Comparison of ENCODE assay signal across 8 cellular contexts in the genomic region with DNA sequence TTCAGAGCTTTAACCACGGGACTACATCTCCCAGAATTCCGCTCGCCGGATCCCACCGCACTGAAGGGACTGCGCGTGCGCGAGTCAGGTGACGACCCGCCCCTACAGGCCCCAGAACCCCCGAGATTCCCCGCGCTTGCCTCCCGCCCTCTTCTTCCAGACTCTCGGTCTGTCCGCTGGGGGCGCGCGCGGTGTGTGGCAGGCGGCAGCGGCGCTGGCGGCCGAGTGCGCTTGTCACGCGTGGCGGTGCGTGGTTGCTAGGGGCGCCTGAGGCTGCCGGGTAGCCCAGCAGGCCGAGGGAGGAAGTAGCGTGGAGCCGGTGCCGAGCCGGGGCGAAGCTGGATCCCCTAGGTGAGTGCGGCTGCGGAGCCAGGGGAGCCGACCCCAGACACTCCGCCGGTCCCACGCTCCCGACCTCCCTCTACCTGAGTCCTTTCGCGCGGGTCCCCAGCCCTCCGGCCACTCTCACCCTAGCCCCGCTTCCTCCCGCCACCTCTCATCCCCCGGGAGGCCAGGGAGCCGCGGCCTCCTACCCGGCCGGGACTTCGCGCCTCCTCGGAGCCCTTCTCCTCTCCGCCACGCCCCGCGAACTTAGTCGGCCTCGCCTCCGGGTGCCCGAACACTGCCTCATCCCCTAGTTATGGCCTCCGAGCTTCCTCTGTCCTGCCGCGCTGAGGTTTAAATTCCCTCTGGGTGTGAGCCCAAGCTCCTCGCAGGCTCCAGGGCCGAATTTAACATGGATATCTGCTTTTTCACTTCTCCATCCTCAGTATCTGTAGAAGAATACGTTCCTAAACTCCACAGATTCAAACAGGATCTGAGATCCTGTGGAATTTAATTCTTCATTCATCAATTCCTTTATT. TPM values are rescaled to one million over a fixed set of nuclear protein-coding genes. Genes with fewer than 3 reads are reported as not detected.
A peak's percentile ranks its signal among the peaks of the same experiment; 100 is the strongest.
DNase-seq lines count a peak whose midpoint lies in the region; ATAC-seq and TF ChIP-seq lines count a peak whose summit lies in the region.

A gene with protein sequence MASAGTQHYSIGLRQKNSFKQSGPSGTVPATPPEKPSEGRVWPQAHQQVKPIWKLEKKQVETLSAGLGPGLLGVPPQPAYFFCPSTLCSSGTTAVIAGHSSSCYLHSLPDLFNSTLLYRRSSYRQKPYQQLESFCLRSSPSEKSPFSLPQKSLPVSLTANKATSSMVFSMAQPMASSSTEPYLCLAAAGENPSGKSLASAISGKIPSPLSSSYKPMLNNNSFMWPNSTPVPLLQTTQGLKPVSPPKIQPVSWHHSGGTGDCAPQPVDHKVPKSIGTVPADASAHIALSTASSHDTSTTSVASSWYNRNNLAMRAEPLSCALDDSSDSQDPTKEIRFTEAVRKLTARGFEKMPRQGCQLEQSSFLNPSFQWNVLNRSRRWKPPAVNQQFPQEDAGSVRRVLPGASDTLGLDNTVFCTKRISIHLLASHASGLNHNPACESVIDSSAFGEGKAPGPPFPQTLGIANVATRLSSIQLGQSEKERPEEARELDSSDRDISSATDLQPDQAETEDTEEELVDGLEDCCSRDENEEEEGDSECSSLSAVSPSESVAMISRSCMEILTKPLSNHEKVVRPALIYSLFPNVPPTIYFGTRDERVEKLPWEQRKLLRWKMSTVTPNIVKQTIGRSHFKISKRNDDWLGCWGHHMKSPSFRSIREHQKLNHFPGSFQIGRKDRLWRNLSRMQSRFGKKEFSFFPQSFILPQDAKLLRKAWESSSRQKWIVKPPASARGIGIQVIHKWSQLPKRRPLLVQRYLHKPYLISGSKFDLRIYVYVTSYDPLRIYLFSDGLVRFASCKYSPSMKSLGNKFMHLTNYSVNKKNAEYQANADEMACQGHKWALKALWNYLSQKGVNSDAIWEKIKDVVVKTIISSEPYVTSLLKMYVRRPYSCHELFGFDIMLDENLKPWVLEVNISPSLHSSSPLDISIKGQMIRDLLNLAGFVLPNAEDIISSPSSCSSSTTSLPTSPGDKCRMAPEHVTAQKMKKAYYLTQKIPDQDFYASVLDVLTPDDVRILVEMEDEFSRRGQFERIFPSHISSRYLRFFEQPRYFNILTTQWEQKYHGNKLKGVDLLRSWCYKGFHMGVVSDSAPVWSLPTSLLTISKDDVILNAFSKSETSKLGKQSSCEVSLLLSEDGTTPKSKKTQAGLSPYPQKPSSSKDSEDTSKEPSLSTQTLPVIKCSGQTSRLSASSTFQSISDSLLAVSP (plus strand): TSS at position 149 of the 863 bp plus-strand sequence. CDS start 26,842 bp downstream, outside the sequence.

- H3K27ac ChIP-seq in BLaER1 treated with 17β-estradiol and CSF1 and Interleukin-3, amounts not matched to agents 10 nM and 100 nM, result peak within 1 kb of the TSS; percentile 84 to 91 (median 88)
- H3K27ac ChIP-seq in colonic mucosa, result peak within 1 kb of the TSS; percentile 89

- TF ChIP-seq CTCF in colonic mucosa (IDR thresholded peaks at IDR 0.05), result peak; percentile 83

- H3K9me3 ChIP-seq in BLaER1 treated with 17β-estradiol and CSF1 and Interleukin-3, amounts not matched to agents 10 nM and 100 nM (replicated peaks in 1 of 11), result no peaks in the 10 kb centered on the region
- H3K9me3 ChIP-seq in colonic mucosa, result no peaks in the 10 kb centered on the region

- peaks cover 6 to 29% (median 9%) of the 10 kb centered on the region in 11 experiments; a peak in 21 of 22 replicates for H3K36me3 ChIP-seq in BLaER1 treated with 17β-estradiol and CSF1 and Interleukin-3, amounts not matched to agents 10 nM and 100 nM
- H3K36me3 ChIP-seq in colonic mucosa, result no peaks in the 10 kb centered on the region

- H4K20me1 ChIP-seq in BLaER1 treated with 17β-estradiol and CSF1 and Interleukin-3, amounts not matched to agents 10 nM and 100 nM, result peaks cover 0 to 34% (median 10%) of the 10 kb centered on the region in 11 experiments; a peak in 13 of 22 replicates

- ATAC-seq in GM19324 (IDR thresholded peaks at IDR 0.05; ENCODE audit: low FRiP score, unreplicated experiment) (peak; percentile 95), HG03469 (IDR thresholded peaks at IDR 0.05; ENCODE audit: unreplicated experiment) (peak; percentile 72), left colon (peak; percentile 98)

- peak within 1 kb of the TSS; percentile 85 to 95 (median 90) for H3K9ac ChIP-seq in BLaER1 treated with 17β-estradiol and CSF1 and Interleukin-3, amounts not matched to agents 10 nM and 100 nM
- H3K9ac ChIP-seq in colonic mucosa (ENCODE audit: low read depth in 2 of 2, low read length in 2 of 2), result peak within 1 kb of the TSS; percentile 80 to 90

- intact Hi-C loops in colonic mucosa (cut with DNase I), result no loop called here
- intact Hi-C loops in left colon (cut with DNase I, micrococcal nuclease), result no loop called here

- peaks cover 16 to 48% (median 29%) of the 10 kb centered on the region in 10 experiments for H3K4me1 ChIP-seq in BLaER1 treated with 17β-estradiol and CSF1 and Interleukin-3, amounts not matched to agents 10 nM and 100 nM
- H3K4me1 ChIP-seq in colonic mucosa, result peaks cover 3% of the 10 kb centered on the region

- peak within 1 kb of the TSS; percentile 69 to 97 (median 88) for H3K4me3 ChIP-seq in BLaER1 treated with 17β-estradiol and CSF1 and Interleukin-3, amounts not matched to agents 10 nM and 100 nM
- H3K4me3 ChIP-seq in colonic mucosa, result peak within 1 kb of the TSS; percentile 89

- peak; percentile 93 to 98 for DNase-seq in NCI-H526 (lab: John Stamatoyannopoulos, UW)
- peak; percentile 99 for DNase-seq in activated CD4-positive, alpha-beta T cell treated with anti-CD3 and anti-CD28 coated beads for 48 hours
- peak; percentile 99 for DNase-seq in colonic mucosa
- DNase-seq in left colon, result peak; percentile 97 to 98
- DNase-seq in stimulated activated CD4-positive, alpha-beta T cell treated with anti-CD3 and anti-CD28 coated beads, Interleukin-1b, Interleukin-23, amount 100 ng/mL, for 48 hours, result peak; percentile 98

- H3K27me3 ChIP-seq in BLaER1 treated with 17β-estradiol and CSF1 and Interleukin-3, amounts not matched to agents 10 nM and 100 nM, result no peaks in the 10 kb centered on the region
- no peaks in the 10 kb centered on the region for H3K27me3 ChIP-seq in colonic mucosa

- H3K4me2 ChIP-seq in BLaER1 treated with 17β-estradiol and CSF1 and Interleukin-3, amounts not matched to agents 10 nM and 100 nM, result peak within 1 kb of the TSS; percentile 74 to 94 (median 85)

RNA-seq across cellular contexts. Expression of the gene that starts here (rescaled TPM):
- total RNA-seq in colonic mucosa, result 10 to 100 TPM; 27.5 to 36.7 TPM
- 10 to 100 TPM; 17.6 to 25.4 TPM for total RNA-seq in left colon

Comparison
In these comparisons a context has a peak if more than half of its experiments do, and no peak if none do; other contexts are left out.
1. Peak in every context shown above with its lines: DNase-seq, ATAC-seq, H3K4me3 ChIP-seq and H3K27ac ChIP-seq.